In the genomic region with DNA sequence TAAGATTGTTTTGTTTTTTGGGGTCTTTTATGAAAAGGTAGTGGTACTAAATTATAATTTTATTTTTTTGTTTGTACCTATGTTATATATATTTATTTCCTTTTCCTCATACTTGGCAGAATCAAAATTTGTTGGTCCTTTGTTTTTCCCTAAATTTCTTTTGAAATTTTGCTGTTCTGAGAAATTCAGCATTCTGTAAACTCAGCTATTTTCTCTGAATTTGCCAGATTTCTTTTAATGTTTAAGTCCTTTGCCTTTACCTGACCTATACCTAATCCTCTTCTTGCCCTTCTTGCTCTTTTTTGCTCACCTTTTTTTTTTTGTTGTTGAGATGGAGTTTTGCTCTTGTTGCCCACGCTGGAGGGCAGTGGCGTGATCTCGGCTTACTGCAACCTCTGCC, we compare ENCODE assay signal across 14 cellular contexts. TPM values are rescaled to one million over a fixed set of nuclear protein-coding genes. Genes with fewer than 3 reads are reported as not detected.
A peak's percentile ranks its signal among the peaks of the same experiment; 100 is the strongest.
DNase-seq lines count a peak whose midpoint lies in the region; ATAC-seq, FAIRE-seq and TF ChIP-seq lines count a peak whose summit lies in the region.
"Had no signal": no experiment of that assay in that cellular context is flagged by ENCODE, and none has a peak within 500 bp of the region (broad histone marks: within the 10 kb centered on the region; RNA-seq: fewer than 3 reads in every experiment).

No MANE protein-coding gene starts in this region.

- TF ChIP-seq POLR2A in HepG2 (IDR thresholded peaks at IDR 0.05; ENCODE audit: insufficient read depth in 1 of 2, low read depth in 2 of 2, low read length in 2 of 2) (no peak), right lobe of liver (IDR thresholded peaks at IDR 0.05) (no peak)

- no peak for TF ChIP-seq EP300 in HepG2 (IDR thresholded peaks at IDR 0.05; ENCODE audit: low read depth in 2 of 2, low read length in 2 of 2)
- TF ChIP-seq EP300 in HepG2 (CRISPR knock-in tag; IDR thresholded peaks at IDR 0.05; ENCODE audit: borderline replicate concordance), result no peak

- intact Hi-C loops in HepG2 (cut with micrococcal nuclease; ENCODE audit: unreplicated experiment), result no loop called here
- intact Hi-C loops in right lobe of liver (cut with DNase I), result no loop called here
- intact Hi-C loops in sciatic nerve (cut with DNase I), result no loop called here

- no peak overlapping the region for H3K4me3 ChIP-seq in HepG2 (replicated peaks in 1 of 3; ENCODE audit: insufficient read depth in 1 of 3, low read depth in 2 of 3, low read length in 3 of 3)
- H3K4me3 ChIP-seq in right lobe of liver, result no peak overlapping the region

- H3K79me2 ChIP-seq in HepG2 (ENCODE audit: insufficient read depth, low read length), result no peaks in the 10 kb centered on the region

- BruUV-seq in HepG2 (replicated peaks; lab: Mats Ljungman, UMichigan), result no TSS peak

- H3K27me3 ChIP-seq in HepG2 (ENCODE audit: control insufficient read depth in 1 of 2, insufficient read depth in 2 of 2, low read length in 2 of 2), result no peaks in the 10 kb centered on the region
- H3K27me3 ChIP-seq in right lobe of liver, result no peaks in the 10 kb centered on the region

- H3K9ac ChIP-seq in HepG2 (ENCODE audit: insufficient read depth, low read depth, low read length), result no peak overlapping the region

- no peak overlapping the region for H3K4me2 ChIP-seq in HepG2 (ENCODE audit: low read depth, low read length)

- no peaks in the 10 kb centered on the region for H4K20me1 ChIP-seq in HepG2 (ENCODE audit: insufficient read depth, low read length)

- whole genome bisulfite sequencing in HepG2 (ENCODE audit: low lambda C conversion rate), result 96% methylated on average over 3 of the region's 3 CpGs
- WGBS in right lobe of liver (ENCODE audit: insufficient coverage, low coverage, low lambda C conversion rate, missing lambda C conversion rate), result 100% methylated on average over 3 of the region's 3 CpGs

- H3K4me1 ChIP-seq in HepG2 (ENCODE audit: insufficient read depth, low read length), result no peaks in the 10 kb centered on the region
- H3K4me1 ChIP-seq in right lobe of liver, result no peaks in the 10 kb centered on the region
- H3K4me1 ChIP-seq: Caco-2 had no signal

- no peaks in the 10 kb centered on the region for H3K9me3 Mint-ChIP-seq in nephron progenitor cell
- H3K9me3 Mint-ChIP-seq: CD4-positive, alpha-beta memory T cell had no signal

- H3K9me3 ChIP-seq in HepG2 (ENCODE audit: low read length), result no peaks in the 10 kb centered on the region
- H3K9me3 ChIP-seq in right lobe of liver, result no peaks in the 10 kb centered on the region
- H3K9me3 ChIP-seq: Caco-2 had no signal

- peak overlapping the region; percentile 7 for H3K27ac Mint-ChIP-seq in nephron progenitor cell
- H3K27ac Mint-ChIP-seq: B cell had no signal

- TF ChIP-seq CTCF in HepG2 (CRISPR knock-in tag; IDR thresholded peaks at IDR 0.05) (no peak), right lobe of liver (IDR thresholded peaks at IDR 0.05) (no peak), VCaP (conservative IDR thresholded peaks at IDR 0.05) (no peak), nephron progenitor cell (IDR thresholded peaks at IDR 0.05) (no peak)

- no peaks in the 10 kb centered on the region for H3K27me3 Mint-ChIP-seq in nephron progenitor cell (ENCODE audit: low read depth, poor library complexity)
- H3K27me3 Mint-ChIP-seq: B cell; CD4-positive, alpha-beta memory T cell had no signal

- in situ Hi-C loops in HepG2 (cut with HindIII; ENCODE audit: extremely low pct_ligation_motif_present, low pct_unique_long_range_greater_than_20kb), result no loop called here

- CTCF ChIA-PET in HepG2 (lab: Yijun Ruan, JAX; ENCODE audit: low intra/inter-chr PET ratio, low total read pairs), result no interaction called here

- no peak overlapping the region for H3K27ac ChIP-seq in HepG2 (ENCODE audit: extremely low read length, insufficient read depth, low read length)
- H3K27ac ChIP-seq in right lobe of liver, result no peak overlapping the region
- peak overlapping the region; percentile 98 for H3K27ac ChIP-seq in VCaP
- H3K27ac ChIP-seq: C4-2B had no signal

- ATAC-seq in HepG2 (no peak), right lobe of liver (no peak), sciatic nerve (no peak), HG02938 (IDR thresholded peaks at IDR 0.05; ENCODE audit: unreplicated experiment) (no peak), HG03039 (IDR thresholded peaks at IDR 0.05; ENCODE audit: unreplicated experiment) (no peak)
- ATAC-seq: HCT116 had no signal

- H3K4me3 Mint-ChIP-seq in nephron progenitor cell, result no peak overlapping the region
- H3K4me3 Mint-ChIP-seq: B cell; CD4-positive, alpha-beta memory T cell had no signal

- H3K36me3 ChIP-seq in HepG2 (replicated peaks in 1 of 2; ENCODE audit: control insufficient read depth in 1 of 2, insufficient read depth in 2 of 2, low read length in 2 of 2) (peaks cover 2 to 22% of the 10 kb centered on the region in 2 experiments; a peak in 2 of 5 replicates), right lobe of liver (peaks cover 0 to under 1% (median 0%) of the 10 kb centered on the region in 4 donors)

- POLR2A ChIA-PET in HepG2 (lab: Yijun Ruan, JAX), result no interaction called here

- H3K4me1 Mint-ChIP-seq in nephron progenitor cell, result no peaks in the 10 kb centered on the region
- H3K4me1 Mint-ChIP-seq: B cell; CD4-positive, alpha-beta memory T cell had no signal

- DNase-seq in HepG2 (ENCODE audit: low spot score), result no peak
- no peak for DNase-seq in right lobe of liver
- DNase-seq in nephron progenitor cell, result no peak
- no peak for DNase-seq in sciatic nerve (ENCODE audit: low spot score)
- DNase-seq: 8988T; Caco-2; CD4-positive, alpha-beta memory T cell had no signal

- H2AFZ ChIP-seq in HepG2 (ENCODE audit: low read length), result no peak overlapping the region

- peaks cover 77% of the 10 kb centered on the region for H3K36me3 Mint-ChIP-seq in nephron progenitor cell (ENCODE audit: low read depth)

- TF ChIP-seq RAD21 in HepG2 (CRISPR knock-in tag; IDR thresholded peaks at IDR 0.05), result no peak

- FAIRE-seq in HepG2 (lab: Jason Lieb, UNC), result no peak
- FAIRE-seq: H1 had no signal

TF ChIP-seq in HepG2, 621 proteins besides CTCF, POLR2A, EP300 and RAD21 (continues in another document):
- TF ChIP-seq TEAD2 (CRISPR knock-in tag; IDR thresholded peaks at IDR 0.05), result no peak

RNA-seq across cellular contexts. Expression of gene N4BP2, which starts 55.7 kb away (rescaled TPM):
- total RNA-seq in HepG2 (2016; rRNA removed; fragmentation: Illumina TruSeq; extraction: Trizol) (12.9 and 22.8 TPM in 2 replicates), right lobe of liver (1 to 10 TPM; 4.2 to 8.0 (median 6.3) TPM), sciatic nerve (8.9 TPM)
- total RNA-seq in HepG2 (2016; cell fraction: cytosol; rRNA removed; fragmentation: Illumina TruSeq; extraction: Trizol; ENCODE audit: low read depth), result 3.1 TPM in 2 replicates
- 11.9 and 22.9 TPM in 2 replicates for total RNA-seq in HepG2 (2016; cell fraction: insoluble cytoplasmic fraction; rRNA removed; fragmentation: Illumina TruSeq; extraction: Trizol)
- 6.3 and 7.0 TPM in 2 replicates for total RNA-seq in HepG2 (2016; cell fraction: membrane; rRNA removed; fragmentation: Illumina TruSeq; extraction: Trizol)
- 15.9 and 18.7 TPM in 2 replicates for total RNA-seq in HepG2 (2016; cell fraction: nucleus; rRNA removed; fragmentation: Illumina TruSeq; extraction: Trizol)
- 4.1 and 5.6 TPM in 2 replicates for polyA plus RNA-seq in HepG2 (2011; rRNA removed)
- 1.6 and 2.5 TPM in 2 replicates for polyA plus RNA-seq in HepG2 (2011; cell fraction: cytosol; rRNA removed)
- 3.7 and 5.2 TPM in 2 replicates for polyA plus RNA-seq in HepG2 (2011; cell fraction: nucleus; rRNA removed)
- 6.2 and 7.5 TPM in 2 replicates for polyA plus RNA-seq in HepG2 (2012)
- 0.15 and 0.18 TPM in 2 replicates for polyA plus RNA-seq in HepG2 (2016; cell fraction: cytosol; fragmentation: Illumina TruSeq; extraction: Trizol; ENCODE audit: low read depth)
- polyA plus RNA-seq in HepG2 (2016; cell fraction: insoluble cytoplasmic fraction; fragmentation: Illumina TruSeq; extraction: Trizol; ENCODE audit: low read depth), result 7.0 and 8.1 TPM in 2 replicates
- 0.54 and 0.70 TPM in 2 replicates for polyA plus RNA-seq in HepG2 (2016; cell fraction: membrane; fragmentation: Illumina TruSeq; extraction: Trizol; ENCODE audit: low read depth)
- polyA plus RNA-seq in HepG2 (2016; cell fraction: nucleus; fragmentation: Illumina TruSeq; extraction: Trizol; ENCODE audit: insufficient read depth, low read depth), result 10.3 and 11.2 TPM in 2 replicates
- 3.3 and 6.7 TPM in 2 replicates for polyA minus RNA-seq in HepG2 (2011; rRNA and poly(A)+ RNA removed; ENCODE audit: low replicate concordance)
- polyA minus RNA-seq in HepG2 (2011; cell fraction: cytosol; rRNA and poly(A)+ RNA removed), result 11.8 and 15.6 TPM in 2 replicates
- polyA minus RNA-seq in HepG2 (2011; cell fraction: nucleus; rRNA and poly(A)+ RNA removed), result 34.8 and 39.8 TPM in 2 replicates
